Comparison of ENCODE assay signal across 23 cellular contexts in the genomic region with DNA sequence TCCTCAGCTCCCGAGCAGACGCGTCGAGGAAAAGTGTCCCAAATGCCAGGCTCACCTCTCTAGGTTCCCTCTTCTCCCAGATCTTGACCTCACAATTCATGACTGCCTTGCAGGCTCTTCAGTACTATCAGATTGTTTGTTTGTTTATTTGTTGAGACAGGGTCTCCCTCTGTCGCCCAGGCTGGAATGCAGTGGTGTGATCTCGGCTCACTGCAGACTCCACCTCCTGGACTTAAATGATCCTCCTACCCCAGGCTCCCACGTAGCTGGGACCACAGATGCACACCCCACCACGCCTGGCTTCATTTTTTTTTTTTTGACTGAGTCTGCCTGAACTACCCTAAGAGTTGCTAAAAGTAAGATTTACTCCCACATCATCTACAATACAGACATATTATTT. TPM values are rescaled to one million over a fixed set of nuclear protein-coding genes. Genes with fewer than 3 reads are reported as not detected.
"Had no signal": no experiment of that assay in that cellular context is flagged by ENCODE, and none has a peak within 500 bp of the region (broad histone marks: within the 10 kb centered on the region; RNA-seq: fewer than 3 reads in every experiment).

No MANE protein-coding gene starts in this region.

- H3K27me3 Mint-ChIP-seq: activated CD4-positive, alpha-beta T cell treated with anti-CD3 and anti-CD28 coated beads for 36 hours; activated naive CD8-positive, alpha-beta T cell; brain; central memory CD8-positive, alpha-beta T cell; effector memory CD8-positive, alpha-beta T cell; naive thymus-derived CD8-positive, alpha-beta T cell had no signal

- H3K4me3 ChIP-seq: coronary artery, lung, mucosa of descending colon, right atrium auricular region, SK-N-MC, stomach had no signal

- H3K36me3 Mint-ChIP-seq: activated naive CD8-positive, alpha-beta T cell; brain had no signal

- H3K9me3 ChIP-seq: mucosa of descending colon, right atrium auricular region, stomach had no signal

- H3K36me3 ChIP-seq: right atrium auricular region, stomach had no signal

- H3K27me3 ChIP-seq: right atrium auricular region had no signal

- ATAC-seq: activated CD4-positive, alpha-beta T cell treated with anti-CD3 and anti-CD28 coated beads for 36 hours; activated T-cell treated with anti-CD3 and anti-CD28 coated beads, Interleukin-2, amount 50 U/mL, for 4 hours; effector memory CD8-positive, alpha-beta T cell; left colon; mucosa of descending colon; naive thymus-derived CD8-positive, alpha-beta T cell had no signal

- DNase-seq: activated CD4-positive, alpha-beta memory T cell treated with anti-CD3 and anti-CD28 coated beads, Interleukin-2, amount 10 ng/mL, durations not matched to agents 7 days and 5 days; activated CD4-positive, alpha-beta T cell treated with anti-CD3 and anti-CD28 coated beads for 36 hours; activated effector memory CD4-positive, alpha-beta T cell treated with anti-CD3 and anti-CD28 coated beads, Interleukin-2, amount 50 U/mL, for 16 hours; activated T-cell treated with anti-CD3 and anti-CD28 coated beads, Interleukin-2, amount 50 U/mL, for 4 hours; effector memory CD8-positive, alpha-beta T cell; left colon; mucosa of descending colon; naive thymus-derived CD8-positive, alpha-beta T cell; occipital lobe; small intestine; stomach had no signal

- H3K4me3 Mint-ChIP-seq: activated CD4-positive, alpha-beta memory T cell treated with anti-CD3 and anti-CD28 coated beads, Interleukin-2, amount 10 ng/mL, durations not matched to agents 7 days and 5 days; activated CD4-positive, alpha-beta T cell treated with anti-CD3 and anti-CD28 coated beads for 36 hours; activated naive CD8-positive, alpha-beta T cell; activated T-cell treated with anti-CD3 and anti-CD28 coated beads, Interleukin-2, amount 50 U/mL, for 4 hours; brain; central memory CD8-positive, alpha-beta T cell; effector memory CD8-positive, alpha-beta T cell; naive thymus-derived CD8-positive, alpha-beta T cell had no signal

- H3K27ac ChIP-seq: coronary artery, SK-N-MC, VCaP had no signal

- H3K9me3 Mint-ChIP-seq: activated CD4-positive, alpha-beta memory T cell treated with anti-CD3 and anti-CD28 coated beads, Interleukin-2, amount 10 ng/mL, durations not matched to agents 7 days and 5 days; activated T-cell treated with anti-CD3 and anti-CD28 coated beads, Interleukin-2, amount 50 U/mL, for 4 hours; central memory CD8-positive, alpha-beta T cell; effector memory CD8-positive, alpha-beta T cell; naive thymus-derived CD8-positive, alpha-beta T cell had no signal

- H3K27ac Mint-ChIP-seq: activated CD4-positive, alpha-beta memory T cell treated with anti-CD3 and anti-CD28 coated beads, Interleukin-2, amount 10 ng/mL, durations not matched to agents 7 days and 5 days; activated CD4-positive, alpha-beta T cell treated with anti-CD3 and anti-CD28 coated beads for 36 hours; activated naive CD8-positive, alpha-beta T cell; brain; effector memory CD8-positive, alpha-beta T cell had no signal

RNA-seq across cellular contexts. Expression of gene TMEM235, which starts 15.9 kb away (rescaled TPM):
- total RNA-seq: activated CD4-positive, alpha-beta memory T cell treated with anti-CD3 and anti-CD28 coated beads, Interleukin-2, amount 10 ng/mL, durations not matched to agents 7 days and 5 days; activated CD4-positive, alpha-beta T cell treated with anti-CD3 and anti-CD28 coated beads for 36 hours; activated T-cell treated with anti-CD3 and anti-CD28 coated beads, Interleukin-2, amount 50 U/mL, for 4 hours; epithelial cell of proximal tubule; frontal cortex; left colon; mucosa of descending colon; naive thymus-derived CD8-positive, alpha-beta T cell; occipital lobe; posterior vena cava; right atrium auricular region; stomach; urinary bladder had no signal
- polyA plus RNA-seq: naive thymus-derived CD8-positive, alpha-beta T cell; small intestine; stomach; urinary bladder had no signal

RNA-seq across cellular contexts. Expression of gene BIRC5, which starts 33.3 kb away (rescaled TPM):
- polyA plus RNA-seq: naive thymus-derived CD8-positive, alpha-beta T cell had no signal
